In genomic region chr7:140219672-140220520, GRCh38 we compare ENCODE assay signal across 17 cellular contexts.
"Had no signal": no experiment of that assay in that cellular context is flagged by ENCODE, and none has a peak within 500 bp of the region (broad histone marks: within the 10 kb centered on the region; RNA-seq: fewer than 3 reads in every experiment).

No MANE protein-coding gene starts in this region.

- H3K27ac Mint-ChIP-seq: activated B cell treated with CpG ODN at 0.5 μM for 24 hours; activated CD8-positive, alpha-beta T cell treated with anti-CD3 and anti-CD28 coated beads, Interleukin-2, amount 10 ng/mL, durations not matched to agents 7 days and 5 days; activated naive CD8-positive, alpha-beta T cell; activated T-cell treated with anti-CD3 and anti-CD28 coated beads, Interleukin-2, amount 50 U/mL, for 72 hours; neural progenitor cell; stimulated activated effector memory CD8-positive, alpha-beta T cell treated with anti-CD3 and anti-CD28 coated beads, Interleukin-12 subunit alpha, Interleukin-12 subunit beta, amount 100 ng/mL, for 72 hours; T-helper 2 cell treated with Interferon-gamma antibody and Interleukin-4, amounts not matched to agents 5 μg/mL and 100 μg/mL, for 36 hours had no signal

- H3K4me3 Mint-ChIP-seq: activated B cell treated with CpG ODN at 0.5 μM for 24 hours; activated CD8-positive, alpha-beta T cell treated with anti-CD3 and anti-CD28 coated beads, Interleukin-2, amount 10 ng/mL, durations not matched to agents 7 days and 5 days; activated naive CD8-positive, alpha-beta T cell; activated T-cell treated with anti-CD3 and anti-CD28 coated beads, Interleukin-2, amount 50 U/mL, for 72 hours; neural progenitor cell; stimulated activated effector memory CD8-positive, alpha-beta T cell treated with anti-CD3 and anti-CD28 coated beads, Interleukin-12 subunit alpha, Interleukin-12 subunit beta, amount 100 ng/mL, for 72 hours; T-helper 2 cell treated with Interferon-gamma antibody and Interleukin-4, amounts not matched to agents 5 μg/mL and 100 μg/mL, for 36 hours had no signal

- H3K27me3 Mint-ChIP-seq: activated B cell treated with CpG ODN at 0.5 μM for 24 hours; activated naive CD8-positive, alpha-beta T cell had no signal

- DNase-seq: activated B cell treated with CpG ODN at 0.5 μM for 24 hours; activated CD4-positive, alpha-beta T cell treated with anti-CD3 and anti-CD28 coated beads for 48 hours; activated CD8-positive, alpha-beta memory T cell treated with anti-CD3 and anti-CD28 coated beads, Interleukin-2, amount 50 U/mL, for 4 hours; activated CD8-positive, alpha-beta T cell treated with anti-CD3 and anti-CD28 coated beads, Interleukin-2, amount 10 ng/mL, durations not matched to agents 7 days and 5 days; activated gamma-delta T cell; activated T-cell treated with anti-CD3 and anti-CD28 coated beads, Interleukin-2, amount 50 U/mL, for 72 hours; amniotic stem cell; central memory CD4-positive, alpha-beta T cell; colonic mucosa; foreskin melanocyte; left cardiac atrium; ovary; thyroid gland had no signal

- H3K9me3 Mint-ChIP-seq: neural progenitor cell had no signal

- H3K36me3 Mint-ChIP-seq: activated naive CD8-positive, alpha-beta T cell; neural progenitor cell; stimulated activated effector memory CD8-positive, alpha-beta T cell treated with anti-CD3 and anti-CD28 coated beads, Interleukin-12 subunit alpha, Interleukin-12 subunit beta, amount 100 ng/mL, for 72 hours had no signal

- ATAC-seq: activated CD8-positive, alpha-beta T cell treated with anti-CD3 and anti-CD28 coated beads, Interleukin-2, amount 10 ng/mL, durations not matched to agents 7 days and 5 days; activated T-cell treated with anti-CD3 and anti-CD28 coated beads, Interleukin-2, amount 50 U/mL, for 72 hours; left cardiac atrium; stimulated activated effector memory CD8-positive, alpha-beta T cell treated with anti-CD3 and anti-CD28 coated beads, Interleukin-12 subunit alpha, Interleukin-12 subunit beta, amount 100 ng/mL, for 72 hours had no signal
